ENCODE assay signal across 16 cellular contexts in genomic region chr14:100027771-100028490, GRCh38.
"Had no signal": no experiment of that assay in that cellular context is flagged by ENCODE, and none has a peak within 500 bp of the region (broad histone marks: within the 10 kb centered on the region; RNA-seq: fewer than 3 reads in every experiment).

No MANE protein-coding gene starts in this region.

- H3K27ac ChIP-seq: lower lobe of right lung, neutrophil, sigmoid colon had no signal

- H3K27me3 ChIP-seq: neutrophil, sigmoid colon had no signal

- DNase-seq: activated CD4-positive, alpha-beta T cell treated with anti-CD3 and anti-CD28 coated beads, Interleukin-2, amount 10 ng/mL, durations not matched to agents 7 days and 5 days; activated CD8-positive, alpha-beta T cell treated with anti-CD3 and anti-CD28 coated beads, Interleukin-2, amount 10 ng/mL, durations not matched to agents 7 days and 5 days; activated naive CD4-positive, alpha-beta T cell treated with anti-CD3 and anti-CD28 coated beads for 36 hours; activated T-cell treated with anti-CD3 and anti-CD28 coated beads, Interleukin-2, amount 50 U/mL, for 4 hours; anterior cingulate cortex; cerebellar nuclear complex; effector memory CD8-positive, alpha-beta T cell; hypothalamus; lower lobe of right lung; natural killer cell; sigmoid colon; stimulated activated CD4-positive, alpha-beta T cell treated with anti-CD3 and anti-CD28 coated beads, Interleukin-1b, Interleukin-23, amount 100 ng/mL, for 48 hours; stimulated activated naive CD8-positive, alpha-beta T cell treated with anti-CD3 and anti-CD28 coated beads, Interleukin-15, amount 100 ng/mL, for 72 hours; T-cell; T-helper 9 cell had no signal

- H3K4me3 ChIP-seq: lower lobe of right lung, sigmoid colon had no signal

- ATAC-seq: activated CD8-positive, alpha-beta T cell treated with anti-CD3 and anti-CD28 coated beads, Interleukin-2, amount 10 ng/mL, durations not matched to agents 7 days and 5 days; activated T-cell treated with anti-CD3 and anti-CD28 coated beads, Interleukin-2, amount 50 U/mL, for 4 hours; effector memory CD8-positive, alpha-beta T cell; lower lobe of right lung; natural killer cell; stimulated activated naive CD8-positive, alpha-beta T cell treated with anti-CD3 and anti-CD28 coated beads, Interleukin-15, amount 100 ng/mL, for 72 hours; T-cell had no signal

- H3K36me3 ChIP-seq: lower lobe of right lung, neutrophil, sigmoid colon had no signal

- H3K9me3 ChIP-seq: lower lobe of right lung, neutrophil, sigmoid colon had no signal
